In genomic region chrY:6902116-6902515, GRCh38 we compare ENCODE assay signal across 15 cellular contexts. TPM values are rescaled to one million over a fixed set of nuclear protein-coding genes. Genes with fewer than 3 reads are reported as not detected.
"Had no signal": no experiment of that assay in that cellular context is flagged by ENCODE, and none has a peak within 500 bp of the region (broad histone marks: within the 10 kb centered on the region; RNA-seq: fewer than 3 reads in every experiment).

No MANE protein-coding gene starts in this region.

RNA-seq across cellular contexts. Expression of gene TBL1Y, which starts 8.4 kb away (rescaled TPM):
- total RNA-seq: activated B cell treated with CpG ODN at 0.5 μM for 24 hours; activated CD4-positive, alpha-beta memory T cell treated with anti-CD3 and anti-CD28 coated beads for 36 hours; activated CD4-positive, alpha-beta T cell treated with anti-CD3 and anti-CD28 coated beads for 36 hours; activated CD4-positive, alpha-beta T cell treated with anti-CD3 and anti-CD28 coated beads, Interleukin-2, amount 10 ng/mL, durations not matched to agents 24 days and 14 days; activated CD4-positive, alpha-beta T cell treated with anti-CD3 and anti-CD28 coated beads, Interleukin-2, amount 10 ng/mL, durations not matched to agents 7 days and 5 days; activated CD8-positive, alpha-beta memory T cell treated with anti-CD3 and anti-CD28 coated beads for 36 hours; activated CD8-positive, alpha-beta memory T cell treated with anti-CD3 and anti-CD28 coated beads, Interleukin-2, amount 10 ng/mL, durations not matched to agents 7 days and 5 days; T-cell; T-helper 1 cell treated with Interleukin-12 subunit alpha and Interleukin-12 subunit beta and Interleukin-4 antibody, amounts not matched to agents 30 ng/mL and 1 ng/mL, for 36 hours; T-helper 17 cell; WTC11 had no signal

RNA-seq across cellular contexts. Expression of gene AMELY, which starts 9.4 kb away (rescaled TPM):
- total RNA-seq: activated B cell treated with CpG ODN at 0.5 μM for 24 hours; activated CD4-positive, alpha-beta memory T cell treated with anti-CD3 and anti-CD28 coated beads for 36 hours; activated CD4-positive, alpha-beta memory T cell treated with anti-CD3 and anti-CD28 coated beads, Interleukin-2, amount 10 ng/mL, durations not matched to agents 7 days and 5 days; activated CD4-positive, alpha-beta T cell treated with anti-CD3 and anti-CD28 coated beads for 36 hours; activated CD4-positive, alpha-beta T cell treated with anti-CD3 and anti-CD28 coated beads, Interleukin-2, amount 10 ng/mL, durations not matched to agents 24 days and 14 days; activated CD4-positive, alpha-beta T cell treated with anti-CD3 and anti-CD28 coated beads, Interleukin-2, amount 10 ng/mL, durations not matched to agents 7 days and 5 days; activated CD8-positive, alpha-beta memory T cell treated with anti-CD3 and anti-CD28 coated beads for 36 hours; activated CD8-positive, alpha-beta memory T cell treated with anti-CD3 and anti-CD28 coated beads, Interleukin-2, amount 10 ng/mL, durations not matched to agents 7 days and 5 days; activated CD8-positive, alpha-beta T cell treated with anti-CD3 and anti-CD28 coated beads for 36 hours; activated CD8-positive, alpha-beta T cell treated with anti-CD3 and anti-CD28 coated beads, Interleukin-2, amount 10 ng/mL, durations not matched to agents 7 days and 5 days; T-cell; T-helper 1 cell treated with Interleukin-12 subunit alpha and Interleukin-12 subunit beta and Interleukin-4 antibody, amounts not matched to agents 30 ng/mL and 1 ng/mL, for 36 hours; T-helper 17 cell; T-helper 2 cell treated with Interferon-gamma antibody and Interleukin-4, amounts not matched to agents 100 ng/mL and 5 ng/mL, for 36 hours; WTC11 had no signal
